1 cellular context compared by ENCODE assay signal in the genomic region with DNA sequence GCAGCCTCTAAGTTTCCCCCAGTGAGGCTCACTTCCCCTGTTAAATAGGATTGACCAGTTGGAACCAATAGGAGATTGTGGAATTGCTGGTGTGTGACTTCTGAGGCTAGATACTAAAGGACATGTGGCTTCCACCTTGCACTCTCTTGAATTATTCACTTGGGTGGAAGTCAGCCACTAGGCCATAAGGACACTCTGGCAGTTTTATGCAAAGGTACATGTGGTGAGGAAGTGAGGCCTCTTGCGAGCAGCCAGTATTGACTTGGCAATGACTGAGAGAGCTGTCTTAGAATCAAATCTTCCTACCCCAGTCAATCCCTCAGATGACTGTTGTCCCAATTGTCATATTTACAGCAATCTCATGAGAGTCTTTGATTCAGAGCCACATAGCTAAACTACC.
TF ChIP-seq lines count a peak whose summit lies in the region.

No MANE protein-coding gene starts in this region.

TF ChIP-seq in WTC11, 78 proteins besides CTCF, POLR2A, EP300 and RAD21 (continued from another document):
- TF ChIP-seq, protein P1, sequence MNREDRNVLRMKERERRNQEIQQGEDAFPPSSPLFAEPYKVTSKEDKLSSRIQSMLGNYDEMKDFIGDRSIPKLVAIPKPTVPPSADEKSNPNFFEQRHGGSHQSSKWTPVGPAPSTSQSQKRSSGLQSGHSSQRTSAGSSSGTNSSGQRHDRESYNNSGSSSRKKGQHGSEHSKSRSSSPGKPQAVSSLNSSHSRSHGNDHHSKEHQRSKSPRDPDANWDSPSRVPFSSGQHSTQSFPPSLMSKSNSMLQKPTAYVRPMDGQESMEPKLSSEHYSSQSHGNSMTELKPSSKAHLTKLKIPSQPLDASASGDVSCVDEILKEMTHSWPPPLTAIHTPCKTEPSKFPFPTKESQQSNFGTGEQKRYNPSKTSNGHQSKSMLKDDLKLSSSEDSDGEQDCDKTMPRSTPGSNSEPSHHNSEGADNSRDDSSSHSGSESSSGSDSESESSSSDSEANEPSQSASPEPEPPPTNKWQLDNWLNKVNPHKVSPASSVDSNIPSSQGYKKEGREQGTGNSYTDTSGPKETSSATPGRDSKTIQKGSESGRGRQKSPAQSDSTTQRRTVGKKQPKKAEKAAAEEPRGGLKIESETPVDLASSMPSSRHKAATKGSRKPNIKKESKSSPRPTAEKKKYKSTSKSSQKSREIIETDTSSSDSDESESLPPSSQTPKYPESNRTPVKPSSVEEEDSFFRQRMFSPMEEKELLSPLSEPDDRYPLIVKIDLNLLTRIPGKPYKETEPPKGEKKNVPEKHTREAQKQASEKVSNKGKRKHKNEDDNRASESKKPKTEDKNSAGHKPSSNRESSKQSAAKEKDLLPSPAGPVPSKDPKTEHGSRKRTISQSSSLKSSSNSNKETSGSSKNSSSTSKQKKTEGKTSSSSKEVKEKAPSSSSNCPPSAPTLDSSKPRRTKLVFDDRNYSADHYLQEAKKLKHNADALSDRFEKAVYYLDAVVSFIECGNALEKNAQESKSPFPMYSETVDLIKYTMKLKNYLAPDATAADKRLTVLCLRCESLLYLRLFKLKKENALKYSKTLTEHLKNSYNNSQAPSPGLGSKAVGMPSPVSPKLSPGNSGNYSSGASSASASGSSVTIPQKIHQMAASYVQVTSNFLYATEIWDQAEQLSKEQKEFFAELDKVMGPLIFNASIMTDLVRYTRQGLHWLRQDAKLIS (CRISPR knock-in tag; IDR thresholded peaks at IDR 0.05; ENCODE audit: borderline replicate concordance), result no peak
- TF ChIP-seq ATF1 (CRISPR knock-in tag; IDR thresholded peaks at IDR 0.05), result no peak
- TF ChIP-seq, protein P2, sequence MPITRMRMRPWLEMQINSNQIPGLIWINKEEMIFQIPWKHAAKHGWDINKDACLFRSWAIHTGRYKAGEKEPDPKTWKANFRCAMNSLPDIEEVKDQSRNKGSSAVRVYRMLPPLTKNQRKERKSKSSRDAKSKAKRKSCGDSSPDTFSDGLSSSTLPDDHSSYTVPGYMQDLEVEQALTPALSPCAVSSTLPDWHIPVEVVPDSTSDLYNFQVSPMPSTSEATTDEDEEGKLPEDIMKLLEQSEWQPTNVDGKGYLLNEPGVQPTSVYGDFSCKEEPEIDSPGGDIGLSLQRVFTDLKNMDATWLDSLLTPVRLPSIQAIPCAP (CRISPR knock-in tag; IDR thresholded peaks at IDR 0.05), result no peak
